Comparison of ENCODE assay signal across 23 cellular contexts in the genomic region with DNA sequence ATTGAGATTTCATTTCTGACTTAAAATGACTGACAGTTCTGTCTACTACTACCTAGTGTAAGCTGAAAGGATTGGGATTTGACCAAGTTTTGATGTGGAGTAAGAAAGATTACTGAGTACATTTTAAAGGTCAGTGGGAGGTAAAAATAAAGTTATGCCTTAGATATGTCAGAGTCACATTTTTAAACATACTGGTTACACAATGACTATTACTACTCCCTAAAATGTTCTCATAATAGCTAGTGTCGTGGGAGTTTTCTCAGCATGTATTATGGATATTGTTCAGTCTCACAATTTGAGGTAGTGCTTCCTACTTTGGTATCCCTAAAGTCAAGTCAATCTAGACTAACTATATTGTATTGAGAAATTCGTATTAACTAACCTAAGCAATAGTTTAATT.
"Had no signal": no experiment of that assay in that cellular context is flagged by ENCODE, and none has a peak within 500 bp of the region (broad histone marks: within the 10 kb centered on the region; RNA-seq: fewer than 3 reads in every experiment).

No MANE protein-coding gene starts in this region.

- H3K9me3 ChIP-seq: esophagus squamous epithelium had no signal

- H3K36me3 ChIP-seq: brain microvascular endothelial cell, esophagus squamous epithelium had no signal

- H3K4me1 ChIP-seq: esophagus squamous epithelium had no signal

- H3K27me3 ChIP-seq: brain microvascular endothelial cell, esophagus squamous epithelium had no signal

- DNase-seq: activated CD4-positive, alpha-beta memory T cell treated with anti-CD3 and anti-CD28 coated beads for 36 hours; activated CD4-positive, alpha-beta T cell treated with anti-CD3 and anti-CD28 coated beads for 36 hours; activated CD4-positive, alpha-beta T cell treated with anti-CD3 and anti-CD28 coated beads, Interleukin-2, amount 10 ng/mL, durations not matched to agents 24 days and 14 days; activated CD4-positive, CD25-positive, alpha-beta regulatory T cell; activated CD4-positive, CD25-positive, alpha-beta regulatory T cell treated with anti-CD3 and anti-CD28 coated beads, Interleukin-2, amount 50 U/mL, for 72 hours; activated CD8-positive, alpha-beta memory T cell treated with anti-CD3 and anti-CD28 coated beads, Interleukin-2, amount 10 ng/mL, durations not matched to agents 7 days and 5 days; activated CD8-positive, alpha-beta memory T cell treated with anti-CD3 and anti-CD28 coated beads, Interleukin-2, amount 50 U/mL, for 4 hours; activated CD8-positive, alpha-beta T cell treated with anti-CD3 and anti-CD28 coated beads, Interleukin-2, amount 10 ng/mL, durations not matched to agents 7 days and 5 days; activated effector memory CD4-positive, alpha-beta T cell treated with anti-CD3 and anti-CD28 coated beads, Interleukin-2, amount 50 U/mL, for 16 hours; activated naive CD4-positive, alpha-beta T cell treated with anti-CD3 and anti-CD28 coated beads for 36 hours; activated naive CD8-positive, alpha-beta T cell treated with anti-CD3 and anti-CD28 coated beads for 36 hours; activated naive CD8-positive, alpha-beta T cell treated with anti-CD3 and anti-CD28 coated beads, Interleukin-2, amount 50 U/mL, for 24 hours; activated T-cell treated with anti-CD3 and anti-CD28 coated beads, Interleukin-2, amount 50 U/mL, for 1 hour; activated T-cell treated with anti-CD3 and anti-CD28 coated beads, Interleukin-2, amount 50 U/mL, for 48 hours; amniotic stem cell; anterior cingulate cortex; brain microvascular endothelial cell; effector CD8-positive, alpha-beta T cell; esophagus squamous epithelium; foreskin fibroblast; T-helper 1 cell; T-helper 17 cell; T1000 had no signal

- H3K4me3 ChIP-seq: esophagus squamous epithelium had no signal
